Comparison of ENCODE assay signal across 15 cellular contexts in genomic region chr4:57094482-57095223, GRCh38. TPM values are rescaled to one million over a fixed set of nuclear protein-coding genes. Genes with fewer than 3 reads are reported as not detected.
A peak's percentile ranks its signal among the peaks of the same experiment; 100 is the strongest.
DNase-seq lines count a peak whose midpoint lies in the region; ATAC-seq and TF ChIP-seq lines count a peak whose summit lies in the region.
"Had no signal": no experiment of that assay in that cellular context is flagged by ENCODE, and none has a peak within 500 bp of the region (broad histone marks: within the 10 kb centered on the region; RNA-seq: fewer than 3 reads in every experiment).

No MANE protein-coding gene starts in this region.

- no peaks in the 10 kb centered on the region for H3K9me3 ChIP-seq in trophoblast cell (ENCODE audit: insufficient read depth, low read depth, low read length)

- H3K9ac ChIP-seq in trophoblast cell (ENCODE audit: low read length): no peak overlapping the region

- H3K27me3 Mint-ChIP-seq in activated CD4-positive, alpha-beta memory T cell treated with anti-CD3 and anti-CD28 coated beads for 36 hours: peaks cover 18% of the 10 kb centered on the region

- no CpG with 5 or more reads among the region's 7 CpGs for WGBS in trophoblast cell (ENCODE audit: extremely low coverage, insufficient coverage, insufficient read length)

- peaks cover 5% of the 10 kb centered on the region for H3K79me1 ChIP-seq in trophoblast cell (ENCODE audit: low read length)

- no peaks in the 10 kb centered on the region for H3K9me3 Mint-ChIP-seq in activated CD4-positive, alpha-beta memory T cell treated with anti-CD3 and anti-CD28 coated beads for 36 hours
- H3K9me3 Mint-ChIP-seq: activated T-helper 17 cell treated with anti-CD3 and anti-CD28 coated beads, Interleukin-2, amount 50 U/mL, for 72 hours had no signal

- POLR2A ChIA-PET in activated CD4-positive, alpha-beta memory T cell treated with anti-CD3 and anti-CD28 coated beads for 36 hours (lab: Charles Lee): no interaction called here

- H3K4me3 ChIP-seq in trophoblast cell (ENCODE audit: low read depth, low read length): no peak overlapping the region

- no peak overlapping the region for H4K12ac ChIP-seq in trophoblast cell (ENCODE audit: low read depth, low read length)

- no peaks in the 10 kb centered on the region for H3K4me1 Mint-ChIP-seq in activated CD4-positive, alpha-beta memory T cell treated with anti-CD3 and anti-CD28 coated beads for 36 hours (ENCODE audit: low read depth)
- H3K4me1 Mint-ChIP-seq: activated T-helper 17 cell treated with anti-CD3 and anti-CD28 coated beads, Interleukin-2, amount 50 U/mL, for 72 hours had no signal

- no peak overlapping the region for H2BK120ac ChIP-seq in trophoblast cell (ENCODE audit: insufficient read depth, low read length, poor library complexity)

- no peak overlapping the region for H2BK5ac ChIP-seq in trophoblast cell (ENCODE audit: low read depth, low read length, poor library complexity)

- intact Hi-C loops in activated CD4-positive, alpha-beta memory T cell treated with anti-CD3 and anti-CD28 coated beads for 36 hours (cut with micrococcal nuclease): no loop called here

- no peak overlapping the region for H3K27ac ChIP-seq in trophoblast cell (ENCODE audit: low read depth, low read length)
- H3K27ac ChIP-seq: C4-2B had no signal

- no peak overlapping the region for H2BK12ac ChIP-seq in trophoblast cell (ENCODE audit: low read length)

- DNase-seq in AG20443 (ENCODE audit: low spot score) (peak; percentile 56), RPMI7951 (ENCODE audit: low read depth) (peak; percentile 77), fibroblast of gingiva (ENCODE audit: low read depth) (peak; percentile 25), trophoblast cell (no peak), NCI-H345 (lab: John Stamatoyannopoulos, UW) (no peak), omental fat pad (ENCODE audit: low spot score) (no peak)
- DNase-seq in effector CD4-positive, alpha-beta T cell: no peak
- no peak for DNase-seq in activated CD4-positive, alpha-beta memory T cell treated with anti-CD3 and anti-CD28 coated beads for 36 hours
- DNase-seq: activated CD4-positive, CD25-positive, alpha-beta regulatory T cell; hippocampal formation; NCI-H1048; NCI-H526; small intestine had no signal

- H3K27ac Mint-ChIP-seq in activated CD4-positive, alpha-beta memory T cell treated with anti-CD3 and anti-CD28 coated beads for 36 hours: no peak overlapping the region
- H3K27ac Mint-ChIP-seq: activated T-helper 17 cell treated with anti-CD3 and anti-CD28 coated beads, Interleukin-2, amount 50 U/mL, for 72 hours had no signal

- CTCF ChIA-PET in activated CD4-positive, alpha-beta memory T cell treated with anti-CD3 and anti-CD28 coated beads for 36 hours (lab: Charles Lee): interaction anchor here (0.5 kb wide), 1 partner anchor 145 kb away, joined by 3 read pairs; no protein-coding TSS in a partner anchor

- no peak for ATAC-seq in omental fat pad (ENCODE audit: low FRiP score)
- ATAC-seq: activated T-helper 17 cell treated with anti-CD3 and anti-CD28 coated beads, Interleukin-2, amount 50 U/mL, for 72 hours had no signal

- no peak overlapping the region for H4K91ac ChIP-seq in trophoblast cell (ENCODE audit: low read depth, low read length)

- peaks cover 4% of the 10 kb centered on the region for H3K79me2 ChIP-seq in trophoblast cell (ENCODE audit: control insufficient read depth, insufficient read depth, low read length, poor library complexity)

- no peak for TF ChIP-seq CTCF in omental fat pad (IDR thresholded peaks at IDR 0.05)

- H2AK5ac ChIP-seq in trophoblast cell (ENCODE audit: low read length): no peak overlapping the region

- no peak overlapping the region for H3K23ac ChIP-seq in trophoblast cell (ENCODE audit: low read length)

- H3K4me3 Mint-ChIP-seq in activated CD4-positive, alpha-beta memory T cell treated with anti-CD3 and anti-CD28 coated beads for 36 hours: no peak overlapping the region
- H3K4me3 Mint-ChIP-seq: activated T-helper 17 cell treated with anti-CD3 and anti-CD28 coated beads, Interleukin-2, amount 50 U/mL, for 72 hours had no signal

- H3K4me2 ChIP-seq in trophoblast cell (ENCODE audit: low read length): no peak overlapping the region

- no peaks in the 10 kb centered on the region for H3K36me3 Mint-ChIP-seq in activated CD4-positive, alpha-beta memory T cell treated with anti-CD3 and anti-CD28 coated beads for 36 hours

- H3K14ac ChIP-seq in trophoblast cell (ENCODE audit: low read length): no peak overlapping the region

- no peak overlapping the region for H3K4ac ChIP-seq in trophoblast cell (ENCODE audit: low read depth, low read length)

- no peaks in the 10 kb centered on the region for H3K27me3 ChIP-seq in trophoblast cell (ENCODE audit: insufficient read depth, low read length)

- H3K18ac ChIP-seq in trophoblast cell (ENCODE audit: low read length): no peak overlapping the region

- H2AFZ ChIP-seq in trophoblast cell (ENCODE audit: insufficient read depth, low read length, poor library complexity): no peak overlapping the region

- H4K8ac ChIP-seq in trophoblast cell (ENCODE audit: low read depth, low read length): peak overlapping the region; percentile 46

- peaks cover 10 to 20% of the 10 kb centered on the region in 2 experiments for H3K4me1 ChIP-seq in trophoblast cell (ENCODE audit: control insufficient read depth in 1 of 2, insufficient read depth in 2 of 2, low read length in 2 of 2)

- peaks cover 8 to 18% of the 10 kb centered on the region in 2 experiments for H3K36me3 ChIP-seq in trophoblast cell (ENCODE audit: control insufficient read depth in 1 of 2, insufficient read depth in 2 of 2, low read length in 2 of 2)

RNA-seq across cellular contexts. Expression of gene IGFBP7, which starts 15.5 kb away (rescaled TPM):
- total RNA-seq in RPMI7951 (2014; rRNA removed; shearing (Covaris generic)): 436 and 611 TPM in 2 replicates
- polyA plus RNA-seq in trophoblast cell (2013): 821 and 869 TPM in 2 replicates
- total RNA-seq in omental fat pad: 1,000 to 10,000 TPM in 1 of 4 donors, 100 to 1,000 TPM in 3; 515 to 1,168 (median 594) TPM
- total RNA-seq in activated CD4-positive, alpha-beta memory T cell treated with anti-CD3 and anti-CD28 coated beads for 36 hours: not detected
- total RNA-seq: activated T-helper 17 cell treated with anti-CD3 and anti-CD28 coated beads, Interleukin-2, amount 50 U/mL, for 72 hours had no signal

Comparison
In these comparisons a context has a peak if more than half of its experiments do, and no peak if none do; other contexts are left out.
1. DNase-seq: peak in AG20443 (single experiment), RPMI7951 (single experiment) and fibroblast of gingiva (single experiment); none in trophoblast cell (0 of 2), NCI-H345 (single experiment), omental fat pad (single experiment), effector CD4-positive, alpha-beta T cell (single experiment) and activated CD4-positive, alpha-beta memory T cell treated with anti-CD3 and anti-CD28 coated beads for 36 hours (single experiment).
2. RNA of gene IGFBP7, which starts 15.5 kb away (total RNA-seq): 515 to 1,168 TPM in omental fat pad and 436 to 611 TPM in RPMI7951; not detected in activated CD4-positive, alpha-beta memory T cell treated with anti-CD3 and anti-CD28 coated beads for 36 hours; every median in the first group is over 100 times any median in the second.